ENCODE assay signal across 9 cellular contexts in genomic region chr1:66380452-66381212, GRCh38.
DNase-seq lines count a peak whose midpoint lies in the region; ATAC-seq and TF ChIP-seq lines count a peak whose summit lies in the region.
"Had no signal": no experiment of that assay in that cellular context is flagged by ENCODE, and none has a peak within 500 bp of the region (broad histone marks: within the 10 kb centered on the region; RNA-seq: fewer than 3 reads in every experiment).

No MANE protein-coding gene starts in this region.

- TF ChIP-seq CTCF in OCI-LY1 (IDR thresholded peaks at IDR 0.05; ENCODE audit: low read length), result no peak
- no peak for TF ChIP-seq CTCF in natural killer cell (IDR thresholded peaks at IDR 0.05)
- TF ChIP-seq CTCF in WERI-Rb-1 (IDR thresholded peaks at IDR 0.05; ENCODE audit: low read depth, low read length), result no peak

- H3K27ac Mint-ChIP-seq in activated T-cell treated with anti-CD3 and anti-CD28 coated beads, Interleukin-2, amount 50 U/mL, for 72 hours, result peak overlapping the region; percentile 47
- H3K27ac Mint-ChIP-seq in natural killer cell, result no peak overlapping the region

- H3K36me3 ChIP-seq in OCI-LY1 (ENCODE audit: insufficient read depth, low read length), result no peaks in the 10 kb centered on the region; the same call in 1 of the 2 replicates
- H3K36me3 ChIP-seq in WERI-Rb-1, result no peaks in the 10 kb centered on the region

- intact Hi-C loops in natural killer cell (cut with micrococcal nuclease), result no loop called here

- peaks cover 31% of the 10 kb centered on the region for H3K9me3 ChIP-seq in OCI-LY1 (ENCODE audit: low read length)
- peaks cover 11% of the 10 kb centered on the region for H3K9me3 ChIP-seq in WERI-Rb-1 (ENCODE audit: severe bottlenecking)

- H3K4me3 Mint-ChIP-seq in activated T-cell treated with anti-CD3 and anti-CD28 coated beads, Interleukin-2, amount 50 U/mL, for 72 hours, result peak overlapping the region; percentile 42 to 51
- peak overlapping the region; percentile 18 for H3K4me3 Mint-ChIP-seq in natural killer cell

- no peaks in the 10 kb centered on the region for H3K9me2 ChIP-seq in OCI-LY1 (ENCODE audit: low read depth, low read length)

- peak overlapping the region; percentile 42 for H3K4me3 ChIP-seq in OCI-LY1 (ENCODE audit: low read depth, low read length, poor library complexity, severe bottlenecking)
- H3K4me3 ChIP-seq in WERI-Rb-1 (ENCODE audit: low read depth, low read length), result no peak overlapping the region

- peak overlapping the region; percentile 60 for H3K4me2 ChIP-seq in OCI-LY1 (ENCODE audit: low read length)

- H3K9me3 Mint-ChIP-seq in activated T-cell treated with anti-CD3 and anti-CD28 coated beads, Interleukin-2, amount 50 U/mL, for 72 hours, result peaks cover 6 to 7% of the 10 kb centered on the region in 2 donors
- no peaks in the 10 kb centered on the region for H3K9me3 Mint-ChIP-seq in natural killer cell

- no peaks in the 10 kb centered on the region for H4K20me1 ChIP-seq in OCI-LY1 (ENCODE audit: insufficient read depth, low read length)

- peak; percentile 79 to 80 for ATAC-seq in activated T-cell treated with anti-CD3 and anti-CD28 coated beads, Interleukin-2, amount 50 U/mL, for 72 hours (replicated peaks in 1 of 2)
- ATAC-seq in HG02840 (IDR thresholded peaks at IDR 0.05; ENCODE audit: low FRiP score, unreplicated experiment) (peak; percentile 89), natural killer cell (peak; percentile 26 to 64 (median 54))

- H3K27me3 ChIP-seq in OCI-LY1 (ENCODE audit: insufficient read depth, low read length), result no peaks in the 10 kb centered on the region
- H3K27me3 ChIP-seq in WERI-Rb-1 (ENCODE audit: insufficient read depth, low read depth, severe bottlenecking), result no peaks in the 10 kb centered on the region

- no peaks in the 10 kb centered on the region for H3K27me3 Mint-ChIP-seq in activated T-cell treated with anti-CD3 and anti-CD28 coated beads, Interleukin-2, amount 50 U/mL, for 72 hours (ENCODE audit: low read depth)
- H3K27me3 Mint-ChIP-seq in natural killer cell (ENCODE audit: low read depth in 2 of 2), result peaks cover 0 to 10% of the 10 kb centered on the region in 2 donors

- no peaks in the 10 kb centered on the region for H3K79me2 ChIP-seq in OCI-LY1 (ENCODE audit: insufficient read depth, low read length)

- H3K36me3 Mint-ChIP-seq in activated T-cell treated with anti-CD3 and anti-CD28 coated beads, Interleukin-2, amount 50 U/mL, for 72 hours (ENCODE audit: insufficient read depth in 2 of 2), result peaks cover 12 to 16% of the 10 kb centered on the region in 2 donors
- no peaks in the 10 kb centered on the region for H3K36me3 Mint-ChIP-seq in natural killer cell

- H3K9ac ChIP-seq in OCI-LY1 (ENCODE audit: low read length), result peak overlapping the region; percentile 41

- peaks cover 68% of the 10 kb centered on the region for H3K4me1 Mint-ChIP-seq in activated T-cell treated with anti-CD3 and anti-CD28 coated beads, Interleukin-2, amount 50 U/mL, for 72 hours (ENCODE audit: low read depth)
- H3K4me1 Mint-ChIP-seq in natural killer cell, result peaks cover 0 to 10% of the 10 kb centered on the region in 2 donors

- H3K4me1 ChIP-seq in OCI-LY1 (ENCODE audit: insufficient read depth, low read length, severe bottlenecking), result peaks cover 45% of the 10 kb centered on the region

- H3F3A ChIP-seq in OCI-LY1 (ENCODE audit: insufficient read depth, low read length), result no peaks in the 10 kb centered on the region

- peak; percentile 46 to 52 for DNase-seq in activated T-cell treated with anti-CD3 and anti-CD28 coated beads, Interleukin-2, amount 50 U/mL, for 72 hours
- no peak for DNase-seq in activated T-cell treated with anti-CD3 and anti-CD28 coated beads, Interleukin-2, amount 50 U/mL, for 48 hours
- DNase-seq in natural killer cell (no peak), WERI-Rb-1 (no peak), NCI-H146 treated with DMSO at 0.1 percent for 48 hours (lab: John Stamatoyannopoulos, UW; ENCODE audit: unreplicated experiment) (no peak), NCI-H1436 treated with DMSO at 0.1 percent for 48 hours (lab: John Stamatoyannopoulos, UW) (no peak)

- H3K27ac ChIP-seq in OCI-LY1 (ENCODE audit: low read depth, low read length, poor library complexity, severe bottlenecking) (peak overlapping the region; percentile 76), WERI-Rb-1 (no peak overlapping the region)
- H3K27ac ChIP-seq: C4-2B had no signal

- no peak overlapping the region for H2AFZ ChIP-seq in OCI-LY1 (ENCODE audit: low read length)

Comparison
In these comparisons a context has a peak if more than half of its experiments do, and no peak if none do; other contexts are left out.
1. DNase-seq: peak in activated T-cell treated with anti-CD3 and anti-CD28 coated beads, Interleukin-2, amount 50 U/mL, for 72 hours (2 of 2); none in activated T-cell treated with anti-CD3 and anti-CD28 coated beads, Interleukin-2, amount 50 U/mL, for 48 hours (0 of 2), natural killer cell (single experiment), WERI-Rb-1 (single experiment), NCI-H146 treated with DMSO at 0.1 percent for 48 hours (single experiment) and NCI-H1436 treated with DMSO at 0.1 percent for 48 hours (single experiment).
2. Peak in every context shown above with its lines, with median percentiles within 50 percentile points of each other: ATAC-seq.